Comparison of ENCODE assay signal across 10 cellular contexts in the genomic region with DNA sequence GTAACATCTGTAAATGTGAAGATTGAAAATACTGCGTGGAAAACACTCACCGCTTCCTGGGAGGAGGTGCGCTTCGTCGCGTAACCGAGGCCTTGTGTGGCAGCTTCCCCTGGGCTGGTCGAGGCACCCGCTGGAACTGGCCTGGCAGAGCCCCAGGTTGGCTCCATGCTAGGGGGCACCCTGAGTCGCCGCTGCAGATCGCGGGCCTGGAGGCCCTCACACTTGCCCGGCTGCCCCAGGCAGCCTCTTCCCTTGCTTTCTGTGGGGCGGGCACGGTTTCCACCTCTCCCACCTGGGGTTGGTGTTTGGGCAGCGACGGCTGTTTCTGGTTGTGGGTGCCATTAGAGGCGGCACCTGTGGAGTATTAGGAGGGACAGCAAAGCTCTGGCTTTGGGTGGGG. TPM values are rescaled to one million over a fixed set of nuclear protein-coding genes. Genes with fewer than 3 reads are reported as not detected.
A peak's percentile ranks its signal among the peaks of the same experiment; 100 is the strongest.
DNase-seq lines count a peak whose midpoint lies in the region; ATAC-seq, FAIRE-seq and TF ChIP-seq lines count a peak whose summit lies in the region.
"Had no signal": no experiment of that assay in that cellular context is flagged by ENCODE, and none has a peak within 500 bp of the region (broad histone marks: within the 10 kb centered on the region; RNA-seq: fewer than 3 reads in every experiment).

No MANE protein-coding gene starts in this region.

- TF ChIP-seq CTCF in left ventricle myocardium inferior (IDR thresholded peaks at IDR 0.05; ENCODE audit: borderline replicate concordance): no peak

- WGBS in ectodermal cell, 2 experiments: 93 to 96% methylated on average over 19 of the region's 19 CpGs

- H3K36me3 ChIP-seq in left ventricle myocardium inferior (peaks cover 37% of the 10 kb centered on the region), ectodermal cell (ENCODE audit: control insufficient read depth, insufficient read depth, low read length) (peaks cover 4% of the 10 kb centered on the region)
- peaks cover 0 to 36% (median 0%) of the 10 kb centered on the region in 3 experiments for H3K36me3 ChIP-seq in naive thymus-derived CD4-positive, alpha-beta T cell (ENCODE audit: control insufficient read depth in 2 of 3, insufficient read depth in 3 of 3, low read length in 3 of 3)
- H3K36me3 ChIP-seq: HAP-1 had no signal

- H3K4me1 ChIP-seq in left ventricle myocardium inferior (peaks cover 27% of the 10 kb centered on the region), ectodermal cell (ENCODE audit: control insufficient read depth, insufficient read depth, low read length) (no peaks in the 10 kb centered on the region)
- H3K4me1 ChIP-seq in naive thymus-derived CD4-positive, alpha-beta T cell (ENCODE audit: control insufficient read depth in 2 of 2, insufficient read depth in 2 of 2, low read length in 2 of 2): peaks cover 0 to 9% of the 10 kb centered on the region in 2 donors
- H3K4me1 ChIP-seq: HAP-1 had no signal

- H3K9me3 ChIP-seq in left ventricle myocardium inferior (replicated peaks) (peaks cover 24% of the 10 kb centered on the region), ectodermal cell (ENCODE audit: control insufficient read depth, low read length) (peaks cover 5% of the 10 kb centered on the region)
- peaks cover 0 to 19% (median 0%) of the 10 kb centered on the region in 3 experiments for H3K9me3 ChIP-seq in naive thymus-derived CD4-positive, alpha-beta T cell (ENCODE audit: control insufficient read depth in 2 of 3, low read length in 3 of 3)
- H3K9me3 ChIP-seq: HAP-1 had no signal

- intact Hi-C loops in left ventricle myocardium inferior (cut with micrococcal nuclease) (loop anchor here (5.0 kb wide), 1 partner anchor 329 kb away; the partner anchor contains the start of gene ZNF354A), cardiac septum (cut with DNase I) (loop anchor here (2.0 to 5.0 kb wide), 3 partner anchors 120 to 701 kb away; partner anchors contain the start of gene ZNF454)
- intact Hi-C loops in naive thymus-derived CD4-positive, alpha-beta T cell (cut with micrococcal nuclease): loop anchor here in 1 of 2 donors (2.0 to 5.0 kb wide), 2 partner anchors 431 to 434 kb away; partner anchors contain the start of gene CLK4

- H3K27ac ChIP-seq in left ventricle myocardium inferior (replicated peaks): peak overlapping the region; percentile 88
- no peak overlapping the region for H3K27ac ChIP-seq in ectodermal cell (ENCODE audit: insufficient read depth, low read depth, low read length, poor library complexity, severe bottlenecking)
- H3K27ac ChIP-seq in naive thymus-derived CD4-positive, alpha-beta T cell (ENCODE audit: low read depth, low read length): peak overlapping the region; percentile 79

- H3K27ac Mint-ChIP-seq in naive thymus-derived CD4-positive, alpha-beta T cell: peak overlapping the region; percentile 29 to 95 (median 88)

- DNase-seq in left ventricle myocardium inferior (no peak), cardiac septum (ENCODE audit: low spot score) (no peak), urothelium cell line (ENCODE audit: low spot score) (peak; percentile 5), epidermal melanocyte (ENCODE audit: insufficient read length, low spot score) (no peak), SHP77 treated with DMSO at 0.1 percent for 48 hours (lab: John Stamatoyannopoulos, UW) (no peak)
- no peak for DNase-seq in naive thymus-derived CD4-positive, alpha-beta T cell

- peak overlapping the region; percentile 89 to 99 (median 94) for H3K4me3 Mint-ChIP-seq in naive thymus-derived CD4-positive, alpha-beta T cell

- POLR2A ChIA-PET in naive thymus-derived CD4-positive, alpha-beta T cell (lab: Charles Lee): interaction anchor here (1.2 to 2.7 kb wide), 7 partner anchors 9 to 437 kb away, joined by 3 to 29 read pairs (median 8); partner anchors contain the start of genes ZFP2, ZNF354B and ZNF879

- FAIRE-seq in urothelium cell line (lab: Jason Lieb, UNC): no peak
- FAIRE-seq: D721Med had no signal

- H3K4me3 ChIP-seq in left ventricle myocardium inferior (peak overlapping the region; percentile 84), ectodermal cell (ENCODE audit: insufficient read depth, low read depth, low read length) (peak overlapping the region; percentile 51)
- H3K4me3 ChIP-seq in naive thymus-derived CD4-positive, alpha-beta T cell (ENCODE audit: low read length): peak overlapping the region; percentile 73
- H3K4me3 ChIP-seq: HAP-1 had no signal

- H3K4me1 Mint-ChIP-seq in naive thymus-derived CD4-positive, alpha-beta T cell: peaks cover 16 to 43% (median 36%) of the 10 kb centered on the region in 7 donors

- H3K9me3 Mint-ChIP-seq in naive thymus-derived CD4-positive, alpha-beta T cell: peaks cover 4 to 50% (median 22%) of the 10 kb centered on the region in 11 donors

- H3K27me3 Mint-ChIP-seq in naive thymus-derived CD4-positive, alpha-beta T cell: peaks cover 0 to 7% (median 2%) of the 10 kb centered on the region in 5 donors

- H3K36me3 Mint-ChIP-seq in naive thymus-derived CD4-positive, alpha-beta T cell: peaks cover 33 to 55% (median 43%) of the 10 kb centered on the region in 5 donors

- CTCF ChIA-PET in naive thymus-derived CD4-positive, alpha-beta T cell (lab: Charles Lee): interaction anchor here (1.1 to 1.6 kb wide), 2 partner anchors 37 to 202 kb away, joined by 3 to 7 read pairs; partner anchors contain the start of genes ZNF354B and ZNF879

- H3K27me3 ChIP-seq in left ventricle myocardium inferior (ENCODE audit: low read depth) (no peaks in the 10 kb centered on the region), ectodermal cell (ENCODE audit: control insufficient read depth, insufficient read depth, low read length, poor library complexity, severe bottlenecking) (no peaks in the 10 kb centered on the region)
- no peaks in the 10 kb centered on the region for H3K27me3 ChIP-seq in naive thymus-derived CD4-positive, alpha-beta T cell (ENCODE audit: control insufficient read depth in 2 of 2, insufficient read depth in 2 of 2, low read length in 2 of 2)

- no peak for ATAC-seq in naive thymus-derived CD4-positive, alpha-beta T cell
- ATAC-seq in HG03378 (IDR thresholded peaks at IDR 0.05; ENCODE audit: unreplicated experiment): no peak

RNA-seq across cellular contexts. Expression of gene ZNF354C, which starts 0.9 kb away (rescaled TPM):
- 5.2 TPM for total RNA-seq in left ventricle myocardium inferior
- total RNA-seq in cardiac septum: 4.0 TPM
- 9.4 TPM for polyA plus RNA-seq in ectodermal cell (2013, experiment 1 of 4)
- polyA plus RNA-seq in ectodermal cell (2013, experiment 2 of 4): 10.9 TPM
- 8.4 TPM for polyA plus RNA-seq in ectodermal cell (2013, experiment 3 of 4)
- polyA plus RNA-seq in ectodermal cell (2013, experiment 4 of 4): 8.8 TPM
- 10 to 100 TPM in 2 of 5 experiments, 1 to 10 TPM in 3; 3.8 to 12.3 (median 5.2) TPM for total RNA-seq in naive thymus-derived CD4-positive, alpha-beta T cell
- 1 to 10 TPM in 1 of 2 donors, under 1 TPM in 1; 0.97 to 1.4 TPM for polyA plus RNA-seq in naive thymus-derived CD4-positive, alpha-beta T cell

RNA-seq across cellular contexts. Expression of gene ZNF879, which starts 37.4 kb away (rescaled TPM):
- total RNA-seq in left ventricle myocardium inferior: 6.4 TPM
- 3.9 TPM for total RNA-seq in cardiac septum
- polyA plus RNA-seq in ectodermal cell (2013, experiment 1 of 4): 4.7 TPM
- polyA plus RNA-seq in ectodermal cell (2013, experiment 2 of 4): 5.7 TPM
- 4.0 TPM for polyA plus RNA-seq in ectodermal cell (2013, experiment 3 of 4)
- polyA plus RNA-seq in ectodermal cell (2013, experiment 4 of 4): 3.9 TPM
- total RNA-seq in naive thymus-derived CD4-positive, alpha-beta T cell: 10 to 100 TPM in 2 of 5 experiments, 1 to 10 TPM in 3; 4.2 to 20.0 (median 7.9) TPM
- 1 to 10 TPM; 6.1 to 6.3 TPM for polyA plus RNA-seq in naive thymus-derived CD4-positive, alpha-beta T cell
